Comparison of ENCODE assay signal across 8 cellular contexts in genomic region chr4:113435893-113436292, GRCh38.
DNase-seq lines count a peak whose midpoint lies in the region; ATAC-seq and TF ChIP-seq lines count a peak whose summit lies in the region.

No MANE protein-coding gene starts in this region.

- peak overlapping the region in 1 of 2 donors; percentile 52 for H3K27ac ChIP-seq in ovary

- H3K4me3 ChIP-seq in ovary, result no peak overlapping the region

- H3K4me1 ChIP-seq in ovary (ENCODE audit: insufficient read depth), result peaks cover 4% of the 10 kb centered on the region

- TF ChIP-seq CTCF in ovary (IDR thresholded peaks at IDR 0.05), result no peak

- H3K9me3 ChIP-seq in ovary, result no peaks in the 10 kb centered on the region

- no peaks in the 10 kb centered on the region for H3K36me3 ChIP-seq in ovary

- WGBS in ovary, 3 donors, result 2 to 7% (median 3%) methylated on average over 7 of the region's 7 CpGs

- ATAC-seq in esophagus mucosa (peak; percentile 91), GM19397 (IDR thresholded peaks at IDR 0.05; ENCODE audit: unreplicated experiment) (no peak), GM19455 (IDR thresholded peaks at IDR 0.05; ENCODE audit: unreplicated experiment) (no peak)

- intact Hi-C loops in ovary (cut with DNase I), result no loop called here

- TF ChIP-seq POLR2A in ovary (IDR thresholded peaks at IDR 0.05), result no peak

- TF ChIP-seq EP300 in ovary (IDR thresholded peaks at IDR 0.05), result no peak

- H3K27me3 ChIP-seq in ovary, result no peaks in the 10 kb centered on the region

- DNase-seq in DMS79 treated with DMSO at 0.1 percent for 48 hours (lab: John Stamatoyannopoulos, UW), result peak; percentile 80
- peak; percentile 53 for DNase-seq in NCI-H1694 (lab: John Stamatoyannopoulos, UW)
- DNase-seq in ovary, result peak; percentile 34 to 73 (median 45)
- DNase-seq in globus pallidus (ENCODE audit: low spot score), result no peak
- no peak for DNase-seq in CD1c-positive myeloid dendritic cell (ENCODE audit: extremely low spot score)

Comparison
In these comparisons a context has a peak if more than half of its experiments do, and no peak if none do; other contexts are left out.
1. DNase-seq: peak in DMS79 treated with DMSO at 0.1 percent for 48 hours (single experiment), NCI-H1694 (single experiment) and ovary (5 of 5); none in globus pallidus (single experiment) and CD1c-positive myeloid dendritic cell (single experiment).